ENCODE assay signal across 9 cellular contexts in genomic region chr4:42671431-42672194, GRCh38. TPM values are rescaled to one million over a fixed set of nuclear protein-coding genes. Genes with fewer than 3 reads are reported as not detected.
DNase-seq lines count a peak whose midpoint lies in the region; ATAC-seq and TF ChIP-seq lines count a peak whose summit lies in the region.
"Had no signal": no experiment of that assay in that cellular context is flagged by ENCODE, and none has a peak within 500 bp of the region (broad histone marks: within the 10 kb centered on the region; RNA-seq: fewer than 3 reads in every experiment).

No MANE protein-coding gene starts in this region.

- intact Hi-C loops in lower leg skin (cut with DNase I; ENCODE audit: low total_unique reads) (no loop called here), sciatic nerve (cut with DNase I) (no loop called here)

- peak; percentile 41 for DNase-seq in Daoy (ENCODE audit: low read depth)
- peak; percentile 32 for DNase-seq in NB4 (ENCODE audit: low read depth)
- peak; percentile 12 for DNase-seq in iPS-NIHi11 (ENCODE audit: low spot score)
- no peak for DNase-seq in lower leg skin (ENCODE audit: low spot score in 2 of 2)
- no peak for DNase-seq in epidermal melanocyte (ENCODE audit: insufficient read length, low spot score)
- no peak for DNase-seq in COR-L47 (lab: John Stamatoyannopoulos, UW)
- DNase-seq in sciatic nerve (ENCODE audit: low spot score): no peak
- DNase-seq: cortex of kidney had no signal

- TF ChIP-seq CTCF in NB4 (IDR thresholded peaks at IDR 0.05; ENCODE audit: low read depth, low read length) (no peak), lower leg skin (IDR thresholded peaks at IDR 0.05) (no peak)

- 42 to 54% methylated on average over 4 of the region's 4 CpGs for WGBS in lower leg skin, 2 donors

- H3K4me3 ChIP-seq in NB4 (ENCODE audit: low read depth, low read length) (no peak overlapping the region), lower leg skin (ENCODE audit: low read depth, poor library complexity, severe bottlenecking) (no peak overlapping the region)

- TF ChIP-seq POLR2A in NB4 (IDR thresholded peaks at IDR 0.05; ENCODE audit: extremely low read depth, insufficient read length) (no peak), lower leg skin (IDR thresholded peaks at IDR 0.05) (no peak)

- ATAC-seq in GM21381 (IDR thresholded peaks at IDR 0.05; ENCODE audit: unreplicated experiment) (peak; percentile 87), sciatic nerve (no peak)

RNA-seq across cellular contexts. Expression of gene ATP8A1, which starts 14.7 kb away (rescaled TPM):
- total RNA-seq in Daoy (2014; rRNA removed; shearing (Covaris generic)): 0.98 and 1.7 TPM in 2 replicates
- total RNA-seq in lower leg skin (10 to 100 TPM in 1 of 4 donors, 1 to 10 TPM in 3; 4.9 to 13.8 (median 5.2) TPM), sciatic nerve (54.6 TPM)

Comparison
In these comparisons a context has a peak if more than half of its experiments do, and no peak if none do; other contexts are left out.
1. DNase-seq: peak in Daoy (single experiment), NB4 (single experiment) and iPS-NIHi11 (single experiment); none in lower leg skin (0 of 2), epidermal melanocyte (single experiment), COR-L47 (single experiment) and sciatic nerve (single experiment).